Comparison of ENCODE assay signal across 28 cellular contexts in genomic region chr4:1060646-1061371, GRCh38. TPM values are rescaled to one million over a fixed set of nuclear protein-coding genes. Genes with fewer than 3 reads are reported as not detected.
A peak's percentile ranks its signal among the peaks of the same experiment; 100 is the strongest.
DNase-seq lines count a peak whose midpoint lies in the region; ATAC-seq and TF ChIP-seq lines count a peak whose summit lies in the region.
"Had no signal": no experiment of that assay in that cellular context is flagged by ENCODE, and none has a peak within 500 bp of the region (broad histone marks: within the 10 kb centered on the region; RNA-seq: fewer than 3 reads in every experiment).

No MANE protein-coding gene starts in this region.

- intact Hi-C loops in activated B cell treated with CpG ODN at 0.5 μM for 24 hours (cut with micrococcal nuclease) = no loop called here

- H3K4me1 Mint-ChIP-seq in activated B cell treated with CpG ODN at 0.5 μM for 24 hours = peaks cover 10% of the 10 kb centered on the region
- peaks cover 6 to 7% of the 10 kb centered on the region in 2 donors for H3K4me1 Mint-ChIP-seq in immature natural killer cell
- H3K4me1 Mint-ChIP-seq in activated T-cell treated with anti-CD3 and anti-CD28 coated beads, Interleukin-2, amount 50 U/mL, for 72 hours (ENCODE audit: low read depth) = peaks cover 16% of the 10 kb centered on the region

- peaks cover 31% of the 10 kb centered on the region for H3K27me3 Mint-ChIP-seq in activated B cell treated with CpG ODN at 0.5 μM for 24 hours
- H3K27me3 Mint-ChIP-seq in immature natural killer cell (ENCODE audit: low read depth in 3 of 3) = peaks cover 8 to 11% (median 11%) of the 10 kb centered on the region in 3 donors
- H3K27me3 Mint-ChIP-seq in activated T-cell treated with anti-CD3 and anti-CD28 coated beads, Interleukin-2, amount 50 U/mL, for 72 hours (ENCODE audit: low read depth) = peaks cover 32% of the 10 kb centered on the region

- no peak for ATAC-seq in activated B cell treated with CpG ODN at 0.5 μM for 24 hours (ENCODE audit: low read depth)
- no peak for ATAC-seq in activated T-cell treated with anti-CD3 and anti-CD28 coated beads, Interleukin-2, amount 50 U/mL, for 72 hours (replicated peaks in 1 of 2)

- no peaks in the 10 kb centered on the region for H3K9me3 Mint-ChIP-seq in activated B cell treated with CpG ODN at 0.5 μM for 24 hours
- no peaks in the 10 kb centered on the region for H3K9me3 Mint-ChIP-seq in immature natural killer cell
- no peaks in the 10 kb centered on the region for H3K9me3 Mint-ChIP-seq in activated T-cell treated with anti-CD3 and anti-CD28 coated beads, Interleukin-2, amount 50 U/mL, for 72 hours

- CTCF ChIA-PET in activated B cell treated with CpG ODN at 0.5 μM for 24 hours (lab: Charles Lee) = no interaction called here

- peak; percentile 27 for DNase-seq in activated effector memory CD4-positive, alpha-beta T cell treated with anti-CD3 and anti-CD28 coated beads, Interleukin-2, amount 50 U/mL, for 16 hours
- no peak for DNase-seq in activated effector memory CD4-positive, alpha-beta T cell treated with Interleukin-2 at 50 U/mL for 16 hours
- peak; percentile 0 for DNase-seq in activated B cell treated with CpG ODN at 0.5 μM for 24 hours
- no peak for DNase-seq in immature natural killer cell
- DNase-seq in retina = peak; percentile 36
- DNase-seq in DMS153 treated with DMSO at 0.1 percent for 48 hours (lab: John Stamatoyannopoulos, UW; ENCODE audit: unreplicated experiment) = no peak
- no peak for DNase-seq in iPS-NIHi7 (ENCODE audit: extremely low spot score)
- DNase-seq in activated T-cell treated with anti-CD3 and anti-CD28 coated beads, Interleukin-2, amount 50 U/mL, for 72 hours = no peak
- DNase-seq: 8988T, ACHN, BE2C, DMS53, GM23248, HFFc6, KG1, MG63, NCI-H1105 treated with DMSO at 0.1 percent for 48 hours, NCI-H146, NCI-H1930, NCI-H2107, NCI-H446 treated with DMSO at 0.1 percent for 48 hours, NCI-H526 treated with DMSO at 0.1 percent for 48 hours, PC-9, Right ventricle myocardium superior had no signal

- no peak overlapping the region for H3K4me3 Mint-ChIP-seq in activated B cell treated with CpG ODN at 0.5 μM for 24 hours
- no peak overlapping the region for H3K4me3 Mint-ChIP-seq in immature natural killer cell
- no peak overlapping the region for H3K4me3 Mint-ChIP-seq in activated T-cell treated with anti-CD3 and anti-CD28 coated beads, Interleukin-2, amount 50 U/mL, for 72 hours
- H3K4me3 Mint-ChIP-seq: HFFc6 had no signal

- no peak for TF ChIP-seq CTCF in activated B cell treated with CpG ODN at 0.5 μM for 24 hours (IDR thresholded peaks at IDR 0.05)

- H3K36me3 Mint-ChIP-seq in activated B cell treated with CpG ODN at 0.5 μM for 24 hours (ENCODE audit: low read depth) (no peaks in the 10 kb centered on the region), immature natural killer cell (no peaks in the 10 kb centered on the region)
- H3K36me3 Mint-ChIP-seq in activated T-cell treated with anti-CD3 and anti-CD28 coated beads, Interleukin-2, amount 50 U/mL, for 72 hours (ENCODE audit: insufficient read depth in 2 of 2) = peaks cover 0 to 2% of the 10 kb centered on the region in 2 donors

- POLR2A ChIA-PET in activated B cell treated with CpG ODN at 0.5 μM for 24 hours (lab: Charles Lee) = no interaction called here

- H3K27ac Mint-ChIP-seq in activated B cell treated with CpG ODN at 0.5 μM for 24 hours = no peak overlapping the region
- peak overlapping the region in 4 of 6 donors; percentile 13 to 41 (median 38) for H3K27ac Mint-ChIP-seq in immature natural killer cell
- no peak overlapping the region for H3K27ac Mint-ChIP-seq in activated T-cell treated with anti-CD3 and anti-CD28 coated beads, Interleukin-2, amount 50 U/mL, for 72 hours
- H3K27ac Mint-ChIP-seq: HFFc6 had no signal

RNA-seq across cellular contexts. Expression of gene FGFRL1, which starts 49.4 kb away (rescaled TPM):
- total RNA-seq in activated B cell treated with CpG ODN at 0.5 μM for 24 hours = 4.2 and 5.6 TPM in 2 replicates
- under 1 TPM in 2 of 3 donors, not detected in 1; 0.19 to 0.30 TPM for polyA plus RNA-seq in immature natural killer cell
- total RNA-seq in activated T-cell treated with anti-CD3 and anti-CD28 coated beads, Interleukin-2, amount 50 U/mL, for 72 hours = 10 to 100 TPM; 15.9 to 18.6 TPM

RNA-seq across cellular contexts. Expression of gene RNF212, which starts 52.6 kb away (rescaled TPM):
- 2.1 and 2.4 TPM in 2 replicates for total RNA-seq in activated B cell treated with CpG ODN at 0.5 μM for 24 hours
- polyA plus RNA-seq in immature natural killer cell = 1 to 10 TPM in 2 of 3 donors, not detected in 1; 1.3 to 2.4 TPM
- total RNA-seq in activated T-cell treated with anti-CD3 and anti-CD28 coated beads, Interleukin-2, amount 50 U/mL, for 72 hours = 1 to 10 TPM; 2.3 to 3.9 TPM
- total RNA-seq: Daoy, G401, HFFc6, RPMI7951, SK-MEL-5 had no signal

Comparison
In these comparisons a context has a peak if more than half of its experiments do, and no peak if none do; other contexts are left out.
1. DNase-seq: peak in activated effector memory CD4-positive, alpha-beta T cell treated with anti-CD3 and anti-CD28 coated beads, Interleukin-2, amount 50 U/mL, for 16 hours (single experiment), activated B cell treated with CpG ODN at 0.5 μM for 24 hours (single experiment) and retina (single experiment); none in activated effector memory CD4-positive, alpha-beta T cell treated with Interleukin-2 at 50 U/mL for 16 hours (single experiment), immature natural killer cell (0 of 3), DMS153 treated with DMSO at 0.1 percent for 48 hours (single experiment), iPS-NIHi7 (single experiment) and activated T-cell treated with anti-CD3 and anti-CD28 coated beads, Interleukin-2, amount 50 U/mL, for 72 hours (0 of 2).
2. H3K27ac Mint-ChIP-seq: peak in immature natural killer cell (4 of 6); none in activated B cell treated with CpG ODN at 0.5 μM for 24 hours (single experiment) and activated T-cell treated with anti-CD3 and anti-CD28 coated beads, Interleukin-2, amount 50 U/mL, for 72 hours (single experiment).